Comparison of ENCODE assay signal across 20 cellular contexts in the genomic region with DNA sequence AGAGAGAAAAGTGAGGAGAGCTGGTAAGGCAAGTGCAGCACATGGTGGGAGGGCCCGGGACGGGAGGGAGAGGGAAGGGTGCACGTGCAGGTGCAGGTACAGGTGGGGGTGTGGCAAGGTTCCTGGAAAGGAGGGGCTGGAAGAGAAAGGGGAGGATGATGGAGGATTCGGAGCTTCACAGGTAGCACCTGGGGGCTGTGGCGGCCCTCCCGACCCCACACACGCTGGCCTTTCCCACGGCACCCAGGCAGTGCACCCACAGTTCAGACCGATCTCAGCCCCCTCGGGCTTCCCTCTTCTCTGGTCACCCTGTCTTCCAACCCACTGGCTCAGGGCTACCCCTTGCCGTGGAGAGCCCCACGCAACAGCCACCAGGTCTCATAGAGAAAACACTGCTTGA.
DNase-seq lines count a peak whose midpoint lies in the region; ATAC-seq, FAIRE-seq and TF ChIP-seq lines count a peak whose summit lies in the region.
"Had no signal": no experiment of that assay in that cellular context is flagged by ENCODE, and none has a peak within 500 bp of the region (broad histone marks: within the 10 kb centered on the region; RNA-seq: fewer than 3 reads in every experiment).

No MANE protein-coding gene starts in this region.

- no peak for DNase-seq in HepG2 (ENCODE audit: low spot score)
- no peak for DNase-seq in right lobe of liver
- no peak for DNase-seq in neural progenitor cell (ENCODE audit: low spot score)
- no peak for DNase-seq in RPMI8226
- no peak for DNase-seq in GM10266 (ENCODE audit: extremely low spot score)
- DNase-seq: Calu3; CD8-positive, alpha-beta T cell; DMS79 treated with DMSO at 0.1 percent for 48 hours; GF-D8; GM23248; HCEC 1CT; HFFc6; IMR-90 had no signal

- peaks cover 1% of the 10 kb centered on the region for H3K27me3 Mint-ChIP-seq in dendritic cell treated with granulocyte-macrophage colony-stimulating factor and Interleukin-4, amounts not matched to agents 40 ng/mL and 50 ng/mL, for 4 days
- peaks cover 4% of the 10 kb centered on the region for H3K27me3 Mint-ChIP-seq in neural progenitor cell (ENCODE audit: insufficient read depth, low read depth)
- peaks cover 38% of the 10 kb centered on the region for H3K27me3 Mint-ChIP-seq in stimulated activated memory B cell treated with anti-CD40 and anti-IgM and Interleukin-4, amounts not matched to agents 10 μg/mL and 1 μg/mL and 100 μg/mL, for 72 hours

- CTCF ChIA-PET in HepG2 (lab: Yijun Ruan, JAX; ENCODE audit: low intra/inter-chr PET ratio, low total read pairs): no interaction called here

- H2AFZ ChIP-seq in HepG2 (ENCODE audit: low read length) (no peak overlapping the region), neural progenitor cell (replicated peaks) (no peak overlapping the region)
- H2AFZ ChIP-seq: GM23248 had no signal

- H3K9me3 Mint-ChIP-seq in dendritic cell treated with granulocyte-macrophage colony-stimulating factor and Interleukin-4, amounts not matched to agents 40 ng/mL and 50 ng/mL, for 4 days: no peaks in the 10 kb centered on the region
- H3K9me3 Mint-ChIP-seq in neural progenitor cell: no peaks in the 10 kb centered on the region
- no peaks in the 10 kb centered on the region for H3K9me3 Mint-ChIP-seq in stimulated activated memory B cell treated with anti-CD40 and anti-IgM and Interleukin-4, amounts not matched to agents 10 μg/mL and 1 μg/mL and 100 μg/mL, for 72 hours
- H3K9me3 Mint-ChIP-seq: CD8-positive, alpha-beta T cell; HFFc6 had no signal

- H3F3A ChIP-seq in neural progenitor cell (ENCODE audit: low read depth): no peaks in the 10 kb centered on the region

- in situ Hi-C loops in HepG2 (cut with HindIII; ENCODE audit: extremely low pct_ligation_motif_present, low pct_unique_long_range_greater_than_20kb): no loop called here

- TF ChIP-seq POLR2A in HepG2 (IDR thresholded peaks at IDR 0.05; ENCODE audit: insufficient read depth in 1 of 2, low read depth in 2 of 2, low read length in 2 of 2): no peak
- no peak for TF ChIP-seq POLR2A in right lobe of liver (IDR thresholded peaks at IDR 0.05)

- H3K4me3 Mint-ChIP-seq in dendritic cell treated with granulocyte-macrophage colony-stimulating factor and Interleukin-4, amounts not matched to agents 40 ng/mL and 50 ng/mL, for 4 days: no peak overlapping the region
- H3K4me3 Mint-ChIP-seq in neural progenitor cell: no peak overlapping the region
- no peak overlapping the region for H3K4me3 Mint-ChIP-seq in stimulated activated memory B cell treated with anti-CD40 and anti-IgM and Interleukin-4, amounts not matched to agents 10 μg/mL and 1 μg/mL and 100 μg/mL, for 72 hours
- H3K4me3 Mint-ChIP-seq: B cell; CD8-positive, alpha-beta T cell; HFFc6 had no signal

- TF ChIP-seq EP300 in HepG2 (IDR thresholded peaks at IDR 0.05; ENCODE audit: low read depth in 2 of 2, low read length in 2 of 2) (no peak), HepG2 (CRISPR knock-in tag; IDR thresholded peaks at IDR 0.05; ENCODE audit: borderline replicate concordance) (no peak)

- no peak for TF ChIP-seq CTCF in HepG2 (CRISPR knock-in tag; IDR thresholded peaks at IDR 0.05)
- TF ChIP-seq CTCF in right lobe of liver (IDR thresholded peaks at IDR 0.05): no peak
- no peak for TF ChIP-seq CTCF in neural progenitor cell (IDR thresholded peaks at IDR 0.05)
- no peak for TF ChIP-seq CTCF in GM10266 (IDR thresholded peaks at IDR 0.05; ENCODE audit: control insufficient read depth, insufficient read depth, low read depth, missing control alignments)

- intact Hi-C loops in HepG2 (cut with micrococcal nuclease; ENCODE audit: unreplicated experiment): no loop called here
- intact Hi-C loops in right lobe of liver (cut with DNase I): no loop called here
- intact Hi-C loops in dendritic cell treated with granulocyte-macrophage colony-stimulating factor and Interleukin-4, amounts not matched to agents 40 ng/mL and 50 ng/mL, for 4 days (cut with micrococcal nuclease): no loop called here

- FAIRE-seq in HepG2 (lab: Jason Lieb, UNC): no peak
- FAIRE-seq: GM12878, K562 had no signal

- H3K4me2 ChIP-seq in HepG2 (ENCODE audit: low read depth, low read length): no peak overlapping the region
- no peak overlapping the region for H3K4me2 ChIP-seq in neural progenitor cell
- H3K4me2 ChIP-seq: BLaER1 treated with 17β-estradiol and CSF1 and Interleukin-3, amounts not matched to agents 10 nM and 100 nM had no signal

- peak overlapping the region; percentile 21 for H3K27ac Mint-ChIP-seq in dendritic cell treated with granulocyte-macrophage colony-stimulating factor and Interleukin-4, amounts not matched to agents 40 ng/mL and 50 ng/mL, for 4 days
- peak overlapping the region; percentile 88 for H3K27ac Mint-ChIP-seq in neural progenitor cell
- peak overlapping the region; percentile 41 for H3K27ac Mint-ChIP-seq in stimulated activated memory B cell treated with anti-CD40 and anti-IgM and Interleukin-4, amounts not matched to agents 10 μg/mL and 1 μg/mL and 100 μg/mL, for 72 hours
- H3K27ac Mint-ChIP-seq: B cell; CD8-positive, alpha-beta T cell; HFFc6 had no signal

- ATAC-seq in HepG2 (no peak), right lobe of liver (no peak), HG03378 (IDR thresholded peaks at IDR 0.05; ENCODE audit: unreplicated experiment) (no peak)
- no peak for ATAC-seq in stimulated activated memory B cell treated with anti-CD40 and anti-IgM and Interleukin-4, amounts not matched to agents 10 μg/mL and 1 μg/mL and 100 μg/mL, for 72 hours
- ATAC-seq: CD8-positive, alpha-beta T cell; GM12878; K562 had no signal

- no TSS peak for BruUV-seq in HepG2 (replicated peaks; lab: Mats Ljungman, UMichigan)

- H3K9ac ChIP-seq in HepG2 (ENCODE audit: insufficient read depth, low read depth, low read length): no peak overlapping the region
- no peak overlapping the region for H3K9ac ChIP-seq in neural progenitor cell
- H3K9ac ChIP-seq: BLaER1 treated with 17β-estradiol and CSF1 and Interleukin-3, amounts not matched to agents 10 nM and 100 nM; GM23248 had no signal

- POLR2A ChIA-PET in HepG2 (lab: Yijun Ruan, JAX): no interaction called here

- H4K20me1 ChIP-seq in HepG2 (ENCODE audit: insufficient read depth, low read length): no peaks in the 10 kb centered on the region
- H4K20me1 ChIP-seq in neural progenitor cell (ENCODE audit: low read depth): no peaks in the 10 kb centered on the region

- H3K36me3 Mint-ChIP-seq in dendritic cell treated with granulocyte-macrophage colony-stimulating factor and Interleukin-4, amounts not matched to agents 40 ng/mL and 50 ng/mL, for 4 days (ENCODE audit: low read depth): peaks cover 7% of the 10 kb centered on the region
- no peaks in the 10 kb centered on the region for H3K36me3 Mint-ChIP-seq in neural progenitor cell
- H3K36me3 Mint-ChIP-seq in stimulated activated memory B cell treated with anti-CD40 and anti-IgM and Interleukin-4, amounts not matched to agents 10 μg/mL and 1 μg/mL and 100 μg/mL, for 72 hours: no peaks in the 10 kb centered on the region
- H3K36me3 Mint-ChIP-seq: CD8-positive, alpha-beta T cell had no signal

- H3K36me3 ChIP-seq in HepG2 (replicated peaks in 1 of 2; ENCODE audit: control insufficient read depth in 1 of 2, insufficient read depth in 2 of 2, low read length in 2 of 2) (no peaks in the 10 kb centered on the region), right lobe of liver (no peaks in the 10 kb centered on the region), neural progenitor cell (no peaks in the 10 kb centered on the region)
- H3K36me3 ChIP-seq: BLaER1 treated with 17β-estradiol and CSF1 and Interleukin-3, amounts not matched to agents 10 nM and 100 nM had no signal

- H3K27me3 ChIP-seq in HepG2 (ENCODE audit: control insufficient read depth in 1 of 2, insufficient read depth in 2 of 2, low read length in 2 of 2) (peaks cover 4 to 5% of the 10 kb centered on the region in 2 experiments; a peak in 3 of 5 replicates), right lobe of liver (no peaks in the 10 kb centered on the region), neural progenitor cell (no peaks in the 10 kb centered on the region)
- H3K27me3 ChIP-seq: BLaER1 treated with 17β-estradiol and CSF1 and Interleukin-3, amounts not matched to agents 10 nM and 100 nM had no signal

- H3K4me1 ChIP-seq in HepG2 (ENCODE audit: insufficient read depth, low read length) (peaks cover 32% of the 10 kb centered on the region; the same call in 1 of the 2 replicates), right lobe of liver (peaks cover 0 to 5% (median 0%) of the 10 kb centered on the region in 4 donors), neural progenitor cell (no peaks in the 10 kb centered on the region)

- no peaks in the 10 kb centered on the region for H3K79me2 ChIP-seq in HepG2 (ENCODE audit: insufficient read depth, low read length)
- H3K79me2 ChIP-seq in neural progenitor cell (ENCODE audit: low read depth): no peaks in the 10 kb centered on the region

- H3K4me3 ChIP-seq in HepG2 (replicated peaks in 1 of 3; ENCODE audit: insufficient read depth in 1 of 3, low read depth in 2 of 3, low read length in 3 of 3): no peak overlapping the region
- H3K4me3 ChIP-seq in right lobe of liver: no peak overlapping the region
- H3K4me3 ChIP-seq in neural progenitor cell: no peak overlapping the region
- H3K4me3 ChIP-seq: BLaER1 treated with 17β-estradiol and CSF1 and Interleukin-3, amounts not matched to agents 10 nM and 100 nM; GM12878; GM23248; K562 had no signal

- no peaks in the 10 kb centered on the region for H3K9me3 ChIP-seq in HepG2 (ENCODE audit: low read length)
- no peaks in the 10 kb centered on the region for H3K9me3 ChIP-seq in right lobe of liver
- H3K9me3 ChIP-seq in neural progenitor cell (ENCODE audit: low read depth): no peaks in the 10 kb centered on the region
- H3K9me3 ChIP-seq: BLaER1 treated with 17β-estradiol and CSF1 and Interleukin-3, amounts not matched to agents 10 nM and 100 nM had no signal

- TF ChIP-seq RAD21 in HepG2 (CRISPR knock-in tag; IDR thresholded peaks at IDR 0.05): no peak

- no peak overlapping the region for H3K27ac ChIP-seq in HepG2 (ENCODE audit: extremely low read length, insufficient read depth, low read length)
- no peak overlapping the region for H3K27ac ChIP-seq in right lobe of liver
- no peak overlapping the region for H3K27ac ChIP-seq in neural progenitor cell
- H3K27ac ChIP-seq: BLaER1 treated with 17β-estradiol and CSF1 and Interleukin-3, amounts not matched to agents 10 nM and 100 nM; GM23248 had no signal

- WGBS in HepG2 (ENCODE audit: low lambda C conversion rate): 65% methylated on average over 12 of the region's 12 CpGs
- 77% methylated on average over 3 of the region's 12 CpGs for WGBS in right lobe of liver (ENCODE audit: insufficient coverage, low coverage, low lambda C conversion rate, missing lambda C conversion rate)

- no peaks in the 10 kb centered on the region for H3K4me1 Mint-ChIP-seq in dendritic cell treated with granulocyte-macrophage colony-stimulating factor and Interleukin-4, amounts not matched to agents 40 ng/mL and 50 ng/mL, for 4 days (ENCODE audit: low read depth)
- no peaks in the 10 kb centered on the region for H3K4me1 Mint-ChIP-seq in neural progenitor cell
- no peaks in the 10 kb centered on the region for H3K4me1 Mint-ChIP-seq in stimulated activated memory B cell treated with anti-CD40 and anti-IgM and Interleukin-4, amounts not matched to agents 10 μg/mL and 1 μg/mL and 100 μg/mL, for 72 hours
- H3K4me1 Mint-ChIP-seq: B cell had no signal

Comparison
In these comparisons a context has a peak if more than half of its experiments do, and no peak if none do; other contexts are left out.
1. H3K27ac Mint-ChIP-seq: peak in every context shown above with its lines; median percentile 88 in neural progenitor cell; 41 in stimulated activated memory B cell treated with anti-CD40 and anti-IgM and Interleukin-4, amounts not matched to agents 10 μg/mL and 1 μg/mL and 100 μg/mL, for 72 hours; 21 in dendritic cell treated with granulocyte-macrophage colony-stimulating factor and Interleukin-4, amounts not matched to agents 40 ng/mL and 50 ng/mL, for 4 days.